10 cellular contexts compared by ENCODE assay signal in genomic region chr17:17675925-17676534, GRCh38. TPM values are rescaled to one million over a fixed set of nuclear protein-coding genes. Genes with fewer than 3 reads are reported as not detected.
DNase-seq lines count a peak whose midpoint lies in the region; ATAC-seq and TF ChIP-seq lines count a peak whose summit lies in the region.
"Had no signal": no experiment of that assay in that cellular context is flagged by ENCODE, and none has a peak within 500 bp of the region (broad histone marks: within the 10 kb centered on the region; RNA-seq: fewer than 3 reads in every experiment).

No MANE protein-coding gene starts in this region.

- H3K9me3 ChIP-seq in DOHH2 (ENCODE audit: control insufficient read depth, insufficient read depth, low read length) = no peaks in the 10 kb centered on the region
- no peaks in the 10 kb centered on the region for H3K9me3 ChIP-seq in liver (ENCODE audit: control insufficient read depth in 4 of 4, low read length in 3 of 4)
- no peaks in the 10 kb centered on the region for H3K9me3 ChIP-seq in Caco-2
- H3K9me3 ChIP-seq: uterus had no signal

- CTCF ChIA-PET in WTC11 (lab: Charles Lee) (interaction anchor here (0.7 to 1.6 kb wide), 3 partner anchors 137 to 243 kb away, joined by 3 to 5 read pairs (median 4); partner anchors contain the start of gene RASD1), Caco-2 (lab: Charles Lee) (no interaction called here)

- H3K27me3 Mint-ChIP-seq in WTC11 (ENCODE audit: low read depth) (peaks cover 82% of the 10 kb centered on the region), Caco-2 (ENCODE audit: insufficient read depth, unreplicated experiment) (no peaks in the 10 kb centered on the region)

- DNase-seq in HK-2 (ENCODE audit: unreplicated experiment) = peak; percentile 32
- peak; percentile 37 for DNase-seq in WTC11 (ENCODE audit: low spot score)
- no peak for DNase-seq in ecto neural progenitor cell (ENCODE audit: low spot score)
- no peak for DNase-seq in HuH-7.5 (ENCODE audit: low spot score)
- no peak for DNase-seq in Caco-2
- DNase-seq: uterus had no signal

- intact Hi-C loops in Caco-2 (cut with micrococcal nuclease; ENCODE audit: unreplicated experiment) = no loop called here

- TF ChIP-seq CTCF in DOHH2 (IDR thresholded peaks at IDR 0.05; ENCODE audit: low read depth, low read length, poor library complexity, severe bottlenecking) (no peak), WTC11 (IDR thresholded peaks at IDR 0.05) (no peak), liver (IDR thresholded peaks at IDR 0.05; ENCODE audit: low read depth, low read length, missing input control) (no peak), Caco-2 (IDR thresholded peaks at IDR 0.05; ENCODE audit: insufficient read depth in 1 of 2, low read depth in 1 of 2, low read length in 1 of 2, severe bottlenecking in 1 of 2, unreplicated experiment in 1 of 2) (no peak)

- BruUV-seq in Caco-2 (replicated peaks; lab: Mats Ljungman, UMichigan) = no TSS peak

- peak; percentile 80 for ATAC-seq in WTC11
- no peak for ATAC-seq in GM18907 (IDR thresholded peaks at IDR 0.05; ENCODE audit: unreplicated experiment)

- H3K4me3 ChIP-seq in DOHH2 (ENCODE audit: low read length) (peak overlapping the region; percentile 16; the same call in 1 of the 2 replicates), liver (ENCODE audit: low read depth in 1 of 3, low read length in 3 of 3) (no peak overlapping the region), Caco-2 (ENCODE audit: low read depth, low read length) (no peak overlapping the region)
- H3K4me3 ChIP-seq: cardiac muscle cell, uterus had no signal

- H3K36me3 Mint-ChIP-seq in WTC11 (no peaks in the 10 kb centered on the region), Caco-2 (ENCODE audit: insufficient read depth, unreplicated experiment) (no peaks in the 10 kb centered on the region)

- H3K36me3 ChIP-seq in DOHH2 (ENCODE audit: control insufficient read depth, low read length) (no peaks in the 10 kb centered on the region), liver (ENCODE audit: control insufficient read depth in 4 of 4, insufficient read depth in 3 of 4, low read depth in 1 of 4, low read length in 3 of 4) (no peaks in the 10 kb centered on the region), Caco-2 (ENCODE audit: control insufficient read depth, insufficient read depth, low read length) (no peaks in the 10 kb centered on the region)
- H3K36me3 ChIP-seq: cardiac muscle cell, uterus had no signal

- POLR2A ChIA-PET in WTC11 (lab: Charles Lee) = interaction anchor here (0.6 kb wide), 1 partner anchor 370 kb away, joined by 3 read pairs; no protein-coding TSS in a partner anchor
- POLR2A ChIA-PET in Caco-2 (lab: Charles Lee) = no interaction called here

- no peak overlapping the region for H3K27ac ChIP-seq in DOHH2 (ENCODE audit: low read depth, low read length)
- no peak overlapping the region for H3K27ac ChIP-seq in liver (ENCODE audit: low read depth in 1 of 2, low read length in 2 of 2)
- H3K27ac ChIP-seq: cardiac muscle cell, uterus had no signal

- H3K4me1 ChIP-seq in DOHH2 (ENCODE audit: control insufficient read depth, low read length) = peaks cover 47% of the 10 kb centered on the region
- no peaks in the 10 kb centered on the region for H3K4me1 ChIP-seq in liver (ENCODE audit: control insufficient read depth in 4 of 4, insufficient read depth in 4 of 4, low read length in 3 of 4)
- H3K4me1 ChIP-seq in Caco-2 = 0 out of 2 replicates have a peak, but pooled peaks cover 3% of the 10 kb centered on the region
- H3K4me1 ChIP-seq: uterus had no signal

- H3K9me3 Mint-ChIP-seq in WTC11 = no peaks in the 10 kb centered on the region
- H3K9me3 Mint-ChIP-seq in Caco-2 (ENCODE audit: unreplicated experiment) = no peaks in the 10 kb centered on the region

- H3K4me1 Mint-ChIP-seq in WTC11 = peaks cover 41% of the 10 kb centered on the region
- peaks cover 7% of the 10 kb centered on the region for H3K4me1 Mint-ChIP-seq in Caco-2 (ENCODE audit: low read depth, unreplicated experiment)

- peak overlapping the region; percentile 9; the same call in 1 of the 2 replicates for H3K27ac Mint-ChIP-seq in WTC11
- no peak overlapping the region for H3K27ac Mint-ChIP-seq in Caco-2 (ENCODE audit: unreplicated experiment)

- no peaks in the 10 kb centered on the region for H3F3A ChIP-seq in DOHH2 (ENCODE audit: control insufficient read depth, insufficient read depth)

- WGBS in liver = 77% methylated on average over 11 of the region's 11 CpGs

- H3K9me2 ChIP-seq in DOHH2 (replicated peaks; ENCODE audit: control insufficient read depth, low read length) = no peaks in the 10 kb centered on the region

- no peak for TF ChIP-seq RAD21 in liver (IDR thresholded peaks at IDR 0.05)

- peak overlapping the region; percentile 51 for H3K4me2 ChIP-seq in DOHH2 (ENCODE audit: low read length)

- H3K4me3 Mint-ChIP-seq in WTC11 = peak overlapping the region; percentile 29; the same call in 1 of the 2 replicates
- H3K4me3 Mint-ChIP-seq in Caco-2 (ENCODE audit: unreplicated experiment) = no peak overlapping the region

- H3K9ac ChIP-seq in liver (ENCODE audit: low read depth in 1 of 2, low read length in 2 of 2) = no peak overlapping the region

- no peaks in the 10 kb centered on the region for H4K20me1 ChIP-seq in DOHH2 (ENCODE audit: control insufficient read depth, insufficient read depth, low read depth, low read length)

- H3K27me3 ChIP-seq in DOHH2 (ENCODE audit: control insufficient read depth, low read length) = no peaks in the 10 kb centered on the region
- no peaks in the 10 kb centered on the region for H3K27me3 ChIP-seq in liver (ENCODE audit: control insufficient read depth in 4 of 4, insufficient read depth in 4 of 4, low read length in 3 of 4)
- H3K27me3 ChIP-seq in Caco-2 (replicated peaks; ENCODE audit: control insufficient read depth, insufficient read depth, low read length) = no peaks in the 10 kb centered on the region
- H3K27me3 ChIP-seq: uterus had no signal

- H3K79me2 ChIP-seq in DOHH2 (ENCODE audit: control insufficient read depth, low read length) = no peaks in the 10 kb centered on the region

TF ChIP-seq in WTC11, 78 proteins besides CTCF, POLR2A, EP300 and RAD21:
- TF ChIP-seq TP53 (CRISPR knock-in tag; IDR thresholded peaks at IDR 0.05) = no peak
- peak; percentile 44; the same call in 1 of the 2 replicates for TF ChIP-seq PRDM15 (CRISPR knock-in tag; IDR thresholded peaks at IDR 0.05)
TF ChIP-seq in WTC11: peak in this region for 1.

TF ChIP-seq in liver, 16 proteins besides CTCF, POLR2A, EP300 and RAD21:
- TF ChIP-seq NR2F2 (IDR thresholded peaks at IDR 0.05) (peak; percentile 50), HNF4A (conservative IDR thresholded peaks at IDR 0.05) (no peak), HNF4G (IDR thresholded peaks at IDR 0.05) (no peak), ZBTB33 (IDR thresholded peaks at IDR 0.05) (no peak), GABPA (IDR thresholded peaks at IDR 0.05 in 1 of 2, conservative IDR thresholded peaks at IDR 0.05 in 1 of 2) (no peak), JUND (IDR thresholded peaks at IDR 0.05) (no peak), SP1 (IDR thresholded peaks at IDR 0.05) (no peak), YY1 (IDR thresholded peaks at IDR 0.05) (no peak)
TF ChIP-seq in liver: peak in this region for 1.

RNA-seq across cellular contexts. Expression of gene RAI1, which starts 5.2 kb away (rescaled TPM):
- 7.3 to 12.7 TPM (median 8.1 TPM) in 3 replicates for total RNA-seq in WTC11 (2021)
- 1 to 10 TPM; 5.8 to 7.6 TPM for total RNA-seq in liver
- 1 to 10 TPM in 1 of 2 donors, under 1 TPM in 1; 0.57 to 4.7 TPM for polyA plus RNA-seq in liver
- 44.3 and 46.7 TPM in 2 replicates for total RNA-seq in Caco-2 (2022)

Comparison
In these comparisons a context has a peak if more than half of its experiments do, and no peak if none do; other contexts are left out.
1. DNase-seq: peak in HK-2 (single experiment) and WTC11 (single experiment); none in ecto neural progenitor cell (single experiment), HuH-7.5 (single experiment) and Caco-2 (0 of 2).